8 cellular contexts compared by ENCODE assay signal in the genomic region with DNA sequence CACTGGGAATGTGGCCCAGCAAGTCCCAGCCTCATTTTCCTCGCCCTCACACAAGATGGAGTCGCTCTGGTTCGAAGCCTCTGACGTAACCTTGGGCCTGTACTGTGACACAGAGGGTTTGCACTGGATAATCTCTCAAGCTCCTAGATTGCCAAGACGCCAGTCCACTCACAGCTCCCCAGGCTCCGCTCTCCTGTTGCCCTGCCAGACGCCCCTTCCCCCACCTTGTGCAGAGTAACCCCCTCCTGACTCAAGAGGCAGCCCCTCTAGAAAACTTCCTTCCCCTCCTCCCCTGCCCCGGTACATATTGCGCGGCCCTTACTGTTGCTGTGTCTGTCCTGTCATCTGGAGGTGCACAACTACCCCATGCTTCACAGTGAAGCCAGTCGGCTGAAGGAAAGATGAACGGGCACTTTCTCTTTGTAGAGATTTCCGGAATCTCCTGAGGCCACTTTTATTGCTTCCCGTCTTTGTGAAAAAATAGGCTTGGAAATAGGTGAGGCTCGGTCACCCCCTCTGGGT. TPM values are rescaled to one million over a fixed set of nuclear protein-coding genes. Genes with fewer than 3 reads are reported as not detected.
DNase-seq lines count a peak whose midpoint lies in the region; ATAC-seq and TF ChIP-seq lines count a peak whose summit lies in the region.

No MANE protein-coding gene starts in this region.

- TF ChIP-seq POLR2A in lower leg skin (IDR thresholded peaks at IDR 0.05) (no peak), tibial nerve (IDR thresholded peaks at IDR 0.05) (no peak)

- peaks cover 0 to 6% (median 0%) of the 10 kb centered on the region in 3 donors for H3K36me3 ChIP-seq in tibial nerve

- H3K36me3 Mint-ChIP-seq in activated CD8-positive, alpha-beta memory T cell treated with anti-CD3 and anti-CD28 coated beads, Interleukin-2, amount 10 ng/mL, durations not matched to agents 7 days and 5 days = no peaks in the 10 kb centered on the region

- no peaks in the 10 kb centered on the region for H3K9me3 ChIP-seq in tibial nerve

- peaks cover 46% of the 10 kb centered on the region for H3K27me3 Mint-ChIP-seq in activated CD8-positive, alpha-beta memory T cell treated with anti-CD3 and anti-CD28 coated beads, Interleukin-2, amount 10 ng/mL, durations not matched to agents 7 days and 5 days

- H3K27ac Mint-ChIP-seq in activated CD8-positive, alpha-beta memory T cell treated with anti-CD3 and anti-CD28 coated beads, Interleukin-2, amount 10 ng/mL, durations not matched to agents 7 days and 5 days = no peak overlapping the region

- no peak for TF ChIP-seq EP300 in tibial nerve (IDR thresholded peaks at IDR 0.05)

- CTCF ChIA-PET in activated CD8-positive, alpha-beta memory T cell treated with anti-CD3 and anti-CD28 coated beads, Interleukin-2, amount 10 ng/mL, durations not matched to agents 7 days and 5 days (lab: Charles Lee) = interaction anchor here (1.6 kb wide), 1 partner anchor 230 kb away, joined by 7 read pairs; no protein-coding TSS in a partner anchor

- peak overlapping the region; percentile 56 for H3K4me3 Mint-ChIP-seq in activated CD8-positive, alpha-beta memory T cell treated with anti-CD3 and anti-CD28 coated beads, Interleukin-2, amount 10 ng/mL, durations not matched to agents 7 days and 5 days

- DNase-seq in activated CD8-positive, alpha-beta memory T cell treated with anti-CD3 and anti-CD28 coated beads, Interleukin-2, amount 10 ng/mL, durations not matched to agents 7 days and 5 days = no peak
- no peak for DNase-seq in activated CD8-positive, alpha-beta memory T cell treated with anti-CD3 and anti-CD28 coated beads for 24 hours
- DNase-seq in choroid plexus epithelial cell (ENCODE audit: low read depth) = peak; percentile 25
- DNase-seq in lower leg skin (ENCODE audit: low spot score in 2 of 2) = peak in 1 of 2 donors; percentile 79
- DNase-seq in tibial nerve (ENCODE audit: low spot score in 2 of 2) = no peak
- DNase-seq in epidermal melanocyte (ENCODE audit: insufficient read length, low spot score) = no peak
- DNase-seq in T1000 (lab: John Stamatoyannopoulos, UW) = no peak

- peak overlapping the region; percentile 86 to 96 (median 91) for H3K27ac ChIP-seq in tibial nerve

- no peak for ATAC-seq in activated CD8-positive, alpha-beta memory T cell treated with anti-CD3 and anti-CD28 coated beads, Interleukin-2, amount 10 ng/mL, durations not matched to agents 7 days and 5 days
- no peak for ATAC-seq in GM19467 (IDR thresholded peaks at IDR 0.05; ENCODE audit: unreplicated experiment)

- 31 to 32% methylated on average over 15 of the region's 15 CpGs for WGBS in lower leg skin, 2 donors
- 22 to 29% methylated on average over 15 of the region's 15 CpGs for WGBS in tibial nerve, 2 donors

- TF ChIP-seq CTCF in choroid plexus epithelial cell (conservative IDR thresholded peaks at IDR 0.05; ENCODE audit: low read depth, low read length) (no peak), lower leg skin (IDR thresholded peaks at IDR 0.05) (no peak), tibial nerve (IDR thresholded peaks at IDR 0.05) (no peak)

- intact Hi-C loops in lower leg skin (cut with DNase I; ENCODE audit: low total_unique reads) = no loop called here

- peaks cover 0 to 37% (median 11%) of the 10 kb centered on the region in 4 donors for H3K4me1 ChIP-seq in tibial nerve

- peaks cover 25% of the 10 kb centered on the region for H3K4me1 Mint-ChIP-seq in activated CD8-positive, alpha-beta memory T cell treated with anti-CD3 and anti-CD28 coated beads, Interleukin-2, amount 10 ng/mL, durations not matched to agents 7 days and 5 days

- no peaks in the 10 kb centered on the region for H3K9me3 Mint-ChIP-seq in activated CD8-positive, alpha-beta memory T cell treated with anti-CD3 and anti-CD28 coated beads, Interleukin-2, amount 10 ng/mL, durations not matched to agents 7 days and 5 days (ENCODE audit: low read depth)

- no peaks in the 10 kb centered on the region for H3K27me3 ChIP-seq in tibial nerve

- H3K4me3 ChIP-seq in choroid plexus epithelial cell (ENCODE audit: low read depth, low read length) (peak overlapping the region; percentile 66), lower leg skin (ENCODE audit: low read depth, poor library complexity, severe bottlenecking) (peak overlapping the region; percentile 39), tibial nerve (peak overlapping the region; percentile 59 to 76 (median 70))

RNA-seq across cellular contexts. Expression of gene KIAA1614, which starts 1.0 kb away (rescaled TPM):
- under 1 TPM; 0.07 to 0.12 TPM for total RNA-seq in activated CD8-positive, alpha-beta memory T cell treated with anti-CD3 and anti-CD28 coated beads, Interleukin-2, amount 10 ng/mL, durations not matched to agents 7 days and 5 days
- total RNA-seq in lower leg skin = 1 to 10 TPM; 1.0 to 8.5 (median 3.5) TPM
- 10 to 100 TPM; 14.9 to 22.6 (median 19.1) TPM for total RNA-seq in tibial nerve
